15 cellular contexts compared by ENCODE assay signal in the genomic region with DNA sequence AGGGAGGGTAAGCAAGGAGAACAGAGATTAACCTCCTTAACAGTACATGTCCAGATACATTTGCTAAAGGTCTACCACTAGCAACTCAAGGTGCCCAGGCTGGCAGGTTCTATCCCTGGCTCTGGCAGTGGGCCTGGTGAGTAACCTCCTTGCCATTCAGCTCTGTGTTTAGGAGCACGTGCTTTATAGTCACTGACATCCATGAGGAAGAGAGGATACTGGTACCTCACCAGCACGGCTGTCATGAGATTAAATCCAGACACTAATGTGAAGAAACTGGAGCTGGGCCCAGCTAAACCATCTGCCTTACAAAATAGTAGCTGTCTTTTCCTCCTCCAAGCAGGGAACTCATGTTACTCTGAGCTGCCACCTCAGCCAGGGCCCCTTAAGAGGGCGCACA. TPM values are rescaled to one million over a fixed set of nuclear protein-coding genes. Genes with fewer than 3 reads are reported as not detected.
DNase-seq lines count a peak whose midpoint lies in the region; ATAC-seq and TF ChIP-seq lines count a peak whose summit lies in the region.
"Had no signal": no experiment of that assay in that cellular context is flagged by ENCODE, and none has a peak within 500 bp of the region (broad histone marks: within the 10 kb centered on the region; RNA-seq: fewer than 3 reads in every experiment).

No MANE protein-coding gene starts in this region.

- intact Hi-C loops in left ventricle myocardium inferior (cut with micrococcal nuclease) (no loop called here), left ventricle myocardium superior (cut with micrococcal nuclease) (no loop called here), uterus (cut with DNase I; ENCODE audit: low total_unique reads) (no loop called here)

- no peaks in the 10 kb centered on the region for H3K36me3 ChIP-seq in left ventricle myocardium inferior
- no peaks in the 10 kb centered on the region for H3K36me3 ChIP-seq in uterus
- H3K36me3 ChIP-seq: heart left ventricle had no signal

- peaks cover 2% of the 10 kb centered on the region for H3K36me3 Mint-ChIP-seq in activated CD4-positive, alpha-beta T cell treated with anti-CD3 and anti-CD28 coated beads, Interleukin-2, amount 10 ng/mL, durations not matched to agents 7 days and 5 days (ENCODE audit: low read depth)
- H3K36me3 Mint-ChIP-seq: mesothelial cell of epicardium had no signal

- H3K9me3 ChIP-seq in left ventricle myocardium inferior (replicated peaks) (no peaks in the 10 kb centered on the region), uterus (no peaks in the 10 kb centered on the region)
- H3K9me3 ChIP-seq: A549, heart left ventricle had no signal

- H3K27me3 Mint-ChIP-seq in activated CD4-positive, alpha-beta T cell treated with anti-CD3 and anti-CD28 coated beads, Interleukin-2, amount 10 ng/mL, durations not matched to agents 7 days and 5 days = no peaks in the 10 kb centered on the region
- H3K27me3 Mint-ChIP-seq: activated CD4-positive, alpha-beta memory T cell treated with anti-CD3 and anti-CD28 coated beads for 36 hours had no signal

- DNase-seq in left ventricle myocardium inferior (no peak), left ventricle myocardium superior (no peak), amniotic epithelial cell (ENCODE audit: low read depth) (peak; percentile 82), hepatic stellate cell (ENCODE audit: low spot score) (peak; percentile 23), uterus (peak; percentile 28 to 69), NCI-H1436 (lab: John Stamatoyannopoulos, UW) (no peak)
- DNase-seq in activated CD4-positive, alpha-beta T cell treated with anti-CD3 and anti-CD28 coated beads, Interleukin-2, amount 10 ng/mL, durations not matched to agents 7 days and 5 days = no peak
- DNase-seq: activated CD4-positive, alpha-beta memory T cell treated with anti-CD3 and anti-CD28 coated beads for 36 hours; activated naive CD4-positive, alpha-beta T cell treated with Interleukin-2 at 50 U/mL for 16 hours; NCI-H146 had no signal

- H3K4me3 ChIP-seq in left ventricle myocardium inferior = no peak overlapping the region
- H3K4me3 ChIP-seq in uterus = no peak overlapping the region
- H3K4me3 ChIP-seq: A549, heart left ventricle had no signal

- H3K9me3 Mint-ChIP-seq in activated CD4-positive, alpha-beta T cell treated with anti-CD3 and anti-CD28 coated beads, Interleukin-2, amount 10 ng/mL, durations not matched to agents 7 days and 5 days = no peaks in the 10 kb centered on the region
- H3K9me3 Mint-ChIP-seq: activated CD4-positive, alpha-beta memory T cell treated with anti-CD3 and anti-CD28 coated beads for 36 hours; T-helper 1 cell treated with Interleukin-12 subunit alpha and Interleukin-12 subunit beta and Interleukin-4 antibody, amounts not matched to agents 30 μg/mL and 1 μg/mL, for 36 hours had no signal

- H3K27ac Mint-ChIP-seq in activated CD4-positive, alpha-beta T cell treated with anti-CD3 and anti-CD28 coated beads, Interleukin-2, amount 10 ng/mL, durations not matched to agents 7 days and 5 days = no peak overlapping the region
- H3K27ac Mint-ChIP-seq: activated CD4-positive, alpha-beta memory T cell treated with anti-CD3 and anti-CD28 coated beads for 36 hours; mesothelial cell of epicardium; T-helper 1 cell treated with Interleukin-12 subunit alpha and Interleukin-12 subunit beta and Interleukin-4 antibody, amounts not matched to agents 30 μg/mL and 1 μg/mL, for 36 hours had no signal

- H3K27ac ChIP-seq in left ventricle myocardium inferior (replicated peaks) (peak overlapping the region; percentile 52), uterus (peak overlapping the region; percentile 23 to 43)
- H3K27ac ChIP-seq: A549 had no signal

- H3K4me1 ChIP-seq in left ventricle myocardium inferior (peaks cover 12% of the 10 kb centered on the region), uterus (no peaks in the 10 kb centered on the region)

- H3K4me1 Mint-ChIP-seq in activated CD4-positive, alpha-beta T cell treated with anti-CD3 and anti-CD28 coated beads, Interleukin-2, amount 10 ng/mL, durations not matched to agents 7 days and 5 days = peaks cover 10% of the 10 kb centered on the region

- H3K27me3 ChIP-seq in left ventricle myocardium inferior (ENCODE audit: low read depth) = no peaks in the 10 kb centered on the region
- no peaks in the 10 kb centered on the region for H3K27me3 ChIP-seq in uterus

- POLR2A ChIA-PET in activated CD4-positive, alpha-beta T cell treated with anti-CD3 and anti-CD28 coated beads, Interleukin-2, amount 10 ng/mL, durations not matched to agents 7 days and 5 days (lab: Charles Lee) = no interaction called here

- no peak for ATAC-seq in left ventricle myocardium superior
- no peak for ATAC-seq in HG03108 (IDR thresholded peaks at IDR 0.05; ENCODE audit: unreplicated experiment)
- ATAC-seq: A549 had no signal

- TF ChIP-seq POLR2A in uterus (IDR thresholded peaks at IDR 0.05) = no peak

- H3K4me3 Mint-ChIP-seq in activated CD4-positive, alpha-beta T cell treated with anti-CD3 and anti-CD28 coated beads, Interleukin-2, amount 10 ng/mL, durations not matched to agents 7 days and 5 days = no peak overlapping the region
- H3K4me3 Mint-ChIP-seq: activated CD4-positive, alpha-beta memory T cell treated with anti-CD3 and anti-CD28 coated beads for 36 hours; mesothelial cell of epicardium; T-helper 1 cell treated with Interleukin-12 subunit alpha and Interleukin-12 subunit beta and Interleukin-4 antibody, amounts not matched to agents 30 μg/mL and 1 μg/mL, for 36 hours had no signal

- CTCF ChIA-PET in activated CD4-positive, alpha-beta T cell treated with anti-CD3 and anti-CD28 coated beads, Interleukin-2, amount 10 ng/mL, durations not matched to agents 7 days and 5 days (lab: Charles Lee) = no interaction called here

- TF ChIP-seq CTCF in left ventricle myocardium inferior (IDR thresholded peaks at IDR 0.05; ENCODE audit: borderline replicate concordance) (no peak), uterus (IDR thresholded peaks at IDR 0.05) (no peak)

RNA-seq across cellular contexts. Expression of a gene that starts 45.3 kb away (rescaled TPM):
- total RNA-seq in left ventricle myocardium inferior = 4.8 TPM
- total RNA-seq in left ventricle myocardium superior = 6.3 TPM
- 10 to 100 TPM in 2 of 4 donors, 1 to 10 TPM in 2; 2.4 to 26.2 (median 11.9) TPM for total RNA-seq in uterus
- 1 to 10 TPM; 1.2 to 1.4 TPM for total RNA-seq in activated CD4-positive, alpha-beta T cell treated with anti-CD3 and anti-CD28 coated beads, Interleukin-2, amount 10 ng/mL, durations not matched to agents 7 days and 5 days

RNA-seq across cellular contexts. Expression of a gene that starts 53.5 kb away (rescaled TPM):
- total RNA-seq in left ventricle myocardium inferior (14.5 TPM), left ventricle myocardium superior (13.3 TPM), uterus (10 to 100 TPM in 2 of 4 donors, 1 to 10 TPM in 2; 7.1 to 99.6 (median 20.3) TPM)
- total RNA-seq in activated CD4-positive, alpha-beta T cell treated with anti-CD3 and anti-CD28 coated beads, Interleukin-2, amount 10 ng/mL, durations not matched to agents 7 days and 5 days = under 1 TPM; 0.35 to 0.47 TPM

Comparison
In these comparisons a context has a peak if more than half of its experiments do, and no peak if none do; other contexts are left out.
1. DNase-seq: peak in amniotic epithelial cell (single experiment), hepatic stellate cell (single experiment) and uterus (2 of 2); none in left ventricle myocardium inferior (single experiment), left ventricle myocardium superior (single experiment), activated CD4-positive, alpha-beta T cell treated with anti-CD3 and anti-CD28 coated beads, Interleukin-2, amount 10 ng/mL, durations not matched to agents 7 days and 5 days (single experiment) and NCI-H1436 (single experiment).